Comparison of ENCODE assay signal across 8 cellular contexts in genomic region chr2:237968048-237968862, GRCh38. TPM values are rescaled to one million over a fixed set of nuclear protein-coding genes. Genes with fewer than 3 reads are reported as not detected.
DNase-seq lines count a peak whose midpoint lies in the region; ATAC-seq and TF ChIP-seq lines count a peak whose summit lies in the region.

No MANE protein-coding gene starts in this region.

- H3K9me3 ChIP-seq in neuronal stem cell (replicated peaks in 1 of 2; ENCODE audit: control insufficient read depth in 2 of 2, insufficient read depth in 1 of 2, low read depth in 1 of 2, low read length in 2 of 2), result peaks cover 0 to 2% of the 10 kb centered on the region in 2 donors
- no peaks in the 10 kb centered on the region for H3K9me3 ChIP-seq in vagina

- DNase-seq in GM10266 (ENCODE audit: extremely low spot score) (peak; percentile 92), HFF-Myc (ENCODE audit: extremely low read depth, low read depth) (peak; percentile 45), NOMO-1 treated with dmso at 0.1 percent for 144 hours (lab: John Stamatoyannopoulos, UW; ENCODE audit: unreplicated experiment) (peak; percentile 91), foreskin keratinocyte (peak; percentile 21 to 40), neuronal stem cell (ENCODE audit: low spot score) (no peak), vagina (ENCODE audit: extremely low spot score in 2 of 2) (no peak), GOT3 (lab: John Stamatoyannopoulos, UW) (no peak)
- DNase-seq in activated effector memory CD4-positive, alpha-beta T cell treated with anti-CD3 and anti-CD28 coated beads, Interleukin-2, amount 50 U/mL, for 16 hours, result peak; percentile 73

- peak overlapping the region; percentile 23 for H3K23ac ChIP-seq in neuronal stem cell (ENCODE audit: low read depth, low read length, poor library complexity)

- no peak overlapping the region for H2BK15ac ChIP-seq in neuronal stem cell (ENCODE audit: low read length)

- ATAC-seq in foreskin keratinocyte, result peak; percentile 16

- peaks cover 13% of the 10 kb centered on the region for H3K79me1 ChIP-seq in neuronal stem cell (ENCODE audit: low read depth, low read length)

- no peak for TF ChIP-seq POLR2A in vagina (IDR thresholded peaks at IDR 0.05)

- H3K4me3 ChIP-seq in HFF-Myc (replicated peaks; ENCODE audit: low read depth, low read length), result peak overlapping the region; percentile 77
- H3K4me3 ChIP-seq in neuronal stem cell (ENCODE audit: low read length in 2 of 2), result peak overlapping the region; percentile 89 to 99
- peak overlapping the region; percentile 59 to 60 for H3K4me3 ChIP-seq in vagina

- H4K8ac ChIP-seq in neuronal stem cell (ENCODE audit: low read depth, low read length), result no peak overlapping the region

- no peak overlapping the region for H2AFZ ChIP-seq in neuronal stem cell (ENCODE audit: low read length)

- intact Hi-C loops in vagina (cut with DNase I), result no loop called here

- H3K27me3 ChIP-seq in foreskin keratinocyte (no peaks in the 10 kb centered on the region), neuronal stem cell (ENCODE audit: control insufficient read depth in 3 of 3, insufficient read depth in 3 of 3, low read depth in 1 of 3, low read length in 3 of 3) (no peaks in the 10 kb centered on the region), vagina (no peaks in the 10 kb centered on the region)

- no peak overlapping the region for H3K14ac ChIP-seq in neuronal stem cell (ENCODE audit: low read length)

- no peak overlapping the region for H2BK12ac ChIP-seq in neuronal stem cell (ENCODE audit: low read length)

- WGBS in neuronal stem cell (ENCODE audit: extremely low coverage in 2 of 2, insufficient read length in 2 of 2, insufficient replicate concordance in 1 of 2), 2 donors, result no CpG with 5 or more reads among the region's 11 CpGs

- no peak overlapping the region for H2BK120ac ChIP-seq in neuronal stem cell (ENCODE audit: low read depth, low read length)

- no peak overlapping the region for H3K27ac ChIP-seq in foreskin keratinocyte
- H3K27ac ChIP-seq in neuronal stem cell (replicated peaks; ENCODE audit: low read length), result no peak overlapping the region
- H3K27ac ChIP-seq in vagina, result peak overlapping the region; percentile 49

- no peak overlapping the region for H3K4ac ChIP-seq in neuronal stem cell (ENCODE audit: low read length)

- H3K9ac ChIP-seq in neuronal stem cell (ENCODE audit: low read depth, low read length, poor library complexity), result peak overlapping the region; percentile 99

- TF ChIP-seq CTCF in GM10266 (IDR thresholded peaks at IDR 0.05; ENCODE audit: control insufficient read depth, insufficient read depth, low read depth, missing control alignments), result peak; percentile 61
- TF ChIP-seq CTCF in HFF-Myc (IDR thresholded peaks at IDR 0.05; ENCODE audit: low read depth, low read length, missing control alignments), result no peak
- peak; percentile 39 for TF ChIP-seq CTCF in foreskin keratinocyte (conservative IDR thresholded peaks at IDR 0.05)
- no peak for TF ChIP-seq CTCF in vagina (IDR thresholded peaks at IDR 0.05)

- H3K4me1 ChIP-seq in foreskin keratinocyte (no peaks in the 10 kb centered on the region), neuronal stem cell (ENCODE audit: control insufficient read depth in 2 of 2, insufficient read depth in 1 of 2, low read depth in 1 of 2, low read length in 2 of 2) (peaks cover 7% of the 10 kb centered on the region in 2 donors), vagina (peaks cover 33% of the 10 kb centered on the region)

- no peak overlapping the region for H3K18ac ChIP-seq in neuronal stem cell (ENCODE audit: low read length)

- no peak overlapping the region for H2AK5ac ChIP-seq in neuronal stem cell (ENCODE audit: low read depth, low read length)

- H2BK5ac ChIP-seq in neuronal stem cell (ENCODE audit: low read length), result no peak overlapping the region

- H3K36me3 ChIP-seq in neuronal stem cell (replicated peaks in 1 of 2; ENCODE audit: control insufficient read depth in 2 of 2, insufficient read depth in 2 of 2, low read length in 2 of 2) (peaks cover 5 to 9% of the 10 kb centered on the region in 2 donors), vagina (no peaks in the 10 kb centered on the region)

- peak overlapping the region; percentile 88 for H3K4me2 ChIP-seq in neuronal stem cell (ENCODE audit: insufficient read depth, low read length, poor library complexity, severe bottlenecking)

- no peak overlapping the region for H4K91ac ChIP-seq in neuronal stem cell (ENCODE audit: low read depth, low read length, poor library complexity)

RNA-seq across cellular contexts. Expression of gene UBE2F, which starts 1.4 kb away (rescaled TPM):
- total RNA-seq in foreskin keratinocyte (70.5 and 71.9 TPM in 2 replicates), vagina (57.0 TPM)
- polyA plus RNA-seq in foreskin keratinocyte, result 85.0 and 93.1 TPM in 2 replicates
- polyA plus RNA-seq in neuronal stem cell (2013, experiment 1 of 2), result 35.5 TPM
- 36.1 TPM for polyA plus RNA-seq in neuronal stem cell (2013, experiment 2 of 2)

Comparison
In these comparisons a context has a peak if more than half of its experiments do, and no peak if none do; other contexts are left out.
1. DNase-seq: peak in GM10266 (single experiment), HFF-Myc (single experiment), NOMO-1 treated with dmso at 0.1 percent for 144 hours (single experiment), activated effector memory CD4-positive, alpha-beta T cell treated with anti-CD3 and anti-CD28 coated beads, Interleukin-2, amount 50 U/mL, for 16 hours (single experiment) and foreskin keratinocyte (2 of 2); none in neuronal stem cell (single experiment), vagina (0 of 2) and GOT3 (single experiment).
2. CTCF ChIP-seq: peak in GM10266 (single experiment) and foreskin keratinocyte (single experiment); none in HFF-Myc (single experiment) and vagina (0 of 3).
3. Peak in every context shown above with its lines, with median percentiles within 50 percentile points of each other: H3K4me3 ChIP-seq.